Comparison of ENCODE assay signal across 17 cellular contexts in genomic region chr4:158099686-158100085, GRCh38.
DNase-seq lines count a peak whose midpoint lies in the region; FAIRE-seq and TF ChIP-seq lines count a peak whose summit lies in the region.
"Had no signal": no experiment of that assay in that cellular context is flagged by ENCODE, and none has a peak within 500 bp of the region (broad histone marks: within the 10 kb centered on the region; RNA-seq: fewer than 3 reads in every experiment).

No MANE protein-coding gene starts in this region.

- H2AK5ac ChIP-seq in H1 (ENCODE audit: low read depth, low read length) = no peak overlapping the region
- H2AK5ac ChIP-seq in neuronal stem cell (ENCODE audit: low read depth, low read length) = no peak overlapping the region

- no peak for TF ChIP-seq RAD21 in H1 (IDR thresholded peaks at IDR 0.05 in 1 of 2, conservative IDR thresholded peaks at IDR 0.05 in 1 of 2; ENCODE audit: low read depth in 2 of 2, low read length in 2 of 2)

- H3K9me2 ChIP-seq in MM.1S (replicated peaks; ENCODE audit: insufficient read depth, low read length) = no peaks in the 10 kb centered on the region

- H3K4me3 ChIP-seq in MM.1S (ENCODE audit: low read length) (no peak overlapping the region), H1 (ENCODE audit: extremely low read depth in 1 of 4, insufficient read depth in 2 of 4, low read depth in 3 of 4, low read length in 4 of 4) (no peak overlapping the region), neuronal stem cell (ENCODE audit: low read length in 2 of 2) (no peak overlapping the region), Caco-2 (ENCODE audit: low read depth, low read length) (no peak overlapping the region)
- H3K4me3 ChIP-seq: BLaER1 treated with 17β-estradiol and CSF1 and Interleukin-3, amounts not matched to agents 10 nM and 100 nM had no signal

- H4K8ac ChIP-seq in H1 (ENCODE audit: extremely low read depth, insufficient read depth, low read length) (no peak overlapping the region), neuronal stem cell (ENCODE audit: low read depth, low read length) (no peak overlapping the region)

- POLR2A ChIA-PET in H1 (lab: Charles Lee; ENCODE audit: partially characterized antibody) = no interaction called here
- POLR2A ChIA-PET in Caco-2 (lab: Charles Lee) = no interaction called here

- no peaks in the 10 kb centered on the region for H3K9me3 Mint-ChIP-seq in Caco-2 (ENCODE audit: unreplicated experiment)

- no peak overlapping the region for H3K56ac ChIP-seq in H1 (replicated peaks; ENCODE audit: insufficient read length, low read depth, low read length)

- H3K27ac Mint-ChIP-seq in Caco-2 (ENCODE audit: unreplicated experiment) = no peak overlapping the region
- H3K27ac Mint-ChIP-seq: CD4-positive, alpha-beta T cell had no signal

- H2BK20ac ChIP-seq in H1 (ENCODE audit: low read length) = no peak overlapping the region

- H3K9ac ChIP-seq in MM.1S (ENCODE audit: low read length) = no peak overlapping the region
- H3K9ac ChIP-seq in H1 (replicated peaks in 1 of 4; ENCODE audit: extremely low read depth in 1 of 4, low read depth in 3 of 4, low read length in 3 of 4) = no peak overlapping the region
- no peak overlapping the region for H3K9ac ChIP-seq in neuronal stem cell (ENCODE audit: low read depth, low read length, poor library complexity)
- H3K9ac ChIP-seq: BLaER1 treated with 17β-estradiol and CSF1 and Interleukin-3, amounts not matched to agents 10 nM and 100 nM had no signal

- no peak for TF ChIP-seq CTCF in MM.1S (IDR thresholded peaks at IDR 0.05; ENCODE audit: low read length)
- no peak for TF ChIP-seq CTCF in H1 (IDR thresholded peaks at IDR 0.05; ENCODE audit: control extremely low read depth in 1 of 3, insufficient read depth in 1 of 3, low read depth in 1 of 3, low read length in 3 of 3)
- no peak for TF ChIP-seq CTCF in Caco-2 (IDR thresholded peaks at IDR 0.05; ENCODE audit: insufficient read depth in 1 of 2, low read depth in 1 of 2, low read length in 1 of 2, severe bottlenecking in 1 of 2, unreplicated experiment in 1 of 2)

- no peaks in the 10 kb centered on the region for H3K36me3 ChIP-seq in MM.1S (replicated peaks; ENCODE audit: insufficient read depth, low read length)
- no peaks in the 10 kb centered on the region for H3K36me3 ChIP-seq in H1 (ENCODE audit: control insufficient read depth in 2 of 4, insufficient read depth in 4 of 4, low read length in 3 of 4)
- no peaks in the 10 kb centered on the region for H3K36me3 ChIP-seq in neuronal stem cell (replicated peaks in 1 of 2; ENCODE audit: control insufficient read depth in 2 of 2, insufficient read depth in 2 of 2, low read length in 2 of 2)
- H3K36me3 ChIP-seq in Caco-2 (ENCODE audit: control insufficient read depth, insufficient read depth, low read length) = no peaks in the 10 kb centered on the region
- H3K36me3 ChIP-seq: BLaER1 treated with 17β-estradiol and CSF1 and Interleukin-3, amounts not matched to agents 10 nM and 100 nM had no signal

- H3F3A ChIP-seq in MM.1S (ENCODE audit: insufficient read depth, low read length) = no peaks in the 10 kb centered on the region

- H4K91ac ChIP-seq in H1 (replicated peaks; ENCODE audit: insufficient read length, low read length) = no peak overlapping the region
- no peak overlapping the region for H4K91ac ChIP-seq in neuronal stem cell (ENCODE audit: low read depth, low read length, poor library complexity)

- no peak overlapping the region for H3K14ac ChIP-seq in H1 (ENCODE audit: insufficient read length)
- no peak overlapping the region for H3K14ac ChIP-seq in neuronal stem cell (ENCODE audit: low read length)

- no peaks in the 10 kb centered on the region for H3K79me1 ChIP-seq in H1 (ENCODE audit: low read depth, low read length)
- no peaks in the 10 kb centered on the region for H3K79me1 ChIP-seq in neuronal stem cell (ENCODE audit: low read depth, low read length)

- no peaks in the 10 kb centered on the region for H3K36me3 Mint-ChIP-seq in Caco-2 (ENCODE audit: insufficient read depth, unreplicated experiment)

- no peak for TF ChIP-seq POLR2A in H1 (IDR thresholded peaks at IDR 0.05; ENCODE audit: control extremely low read depth in 1 of 2, low read depth in 2 of 2, low read length in 2 of 2)

- no TSS peak for BruUV-seq in Caco-2 (replicated peaks; lab: Mats Ljungman, UMichigan)

- H2BK12ac ChIP-seq in H1 (ENCODE audit: low read depth, low read length) (no peak overlapping the region), neuronal stem cell (ENCODE audit: low read length) (no peak overlapping the region)

- H3K23me2 ChIP-seq in H1 (ENCODE audit: low read depth, low read length) = no peaks in the 10 kb centered on the region

- no peak overlapping the region for H4K5ac ChIP-seq in H1 (ENCODE audit: insufficient read length, low read depth, low read length)

- H4K20me1 ChIP-seq in MM.1S (ENCODE audit: insufficient read depth, low read length) (no peaks in the 10 kb centered on the region), H1 (replicated peaks in 1 of 2; ENCODE audit: control insufficient read depth in 1 of 2, insufficient read depth in 2 of 2, low read length in 2 of 2) (no peaks in the 10 kb centered on the region)
- H4K20me1 ChIP-seq: BLaER1 treated with 17β-estradiol and CSF1 and Interleukin-3, amounts not matched to agents 10 nM and 100 nM had no signal

- H2AFZ ChIP-seq in MM.1S (ENCODE audit: low read length) (peak overlapping the region; percentile 46; the same call in 1 of the 2 replicates), H1 (ENCODE audit: low read length) (peak overlapping the region; percentile 95), neuronal stem cell (ENCODE audit: low read length) (peak overlapping the region; percentile 34)

- no peaks in the 10 kb centered on the region for H3K27me3 Mint-ChIP-seq in Caco-2 (ENCODE audit: insufficient read depth, unreplicated experiment)
- H3K27me3 Mint-ChIP-seq: CD4-positive, alpha-beta T cell had no signal

- CTCF ChIA-PET in H1 (lab: Charles Lee; ENCODE audit: partially characterized antibody) (no interaction called here), Caco-2 (lab: Charles Lee) (no interaction called here)

- H3K27ac ChIP-seq in MM.1S (ENCODE audit: low read length) (no peak overlapping the region), H1 (ENCODE audit: low read depth, low read length) (no peak overlapping the region), neuronal stem cell (replicated peaks; ENCODE audit: low read length) (no peak overlapping the region)
- H3K27ac ChIP-seq: BLaER1 treated with 17β-estradiol and CSF1 and Interleukin-3, amounts not matched to agents 10 nM and 100 nM had no signal

- H3K4me3 Mint-ChIP-seq in Caco-2 (ENCODE audit: unreplicated experiment) = no peak overlapping the region
- H3K4me3 Mint-ChIP-seq: CD4-positive, alpha-beta T cell had no signal

- peak; percentile 33 for DNase-seq in ELF-1 (ENCODE audit: low read depth, low spot score)
- no peak for DNase-seq in MM.1S
- no peak for DNase-seq in H1 (ENCODE audit: low read depth in 1 of 2, low spot score in 2 of 2)
- DNase-seq in neuronal stem cell (ENCODE audit: low spot score) = no peak
- no peak for DNase-seq in Caco-2
- no peak for DNase-seq in mesenteric fat pad (ENCODE audit: low spot score)
- no peak for DNase-seq in CD1c-positive myeloid dendritic cell (ENCODE audit: extremely low spot score)
- DNase-seq in hypothalamus (lab: John Stamatoyannopoulos, UW) = no peak
- DNase-seq: ACHN; CD4-positive, alpha-beta T cell; DMS79; HCEC 1CT had no signal

- TF ChIP-seq EP300 in H1 (IDR thresholded peaks at IDR 0.05; ENCODE audit: borderline replicate concordance in 1 of 2, low read depth in 2 of 2, low read length in 2 of 2) = no peak

- H2BK120ac ChIP-seq in H1 (replicated peaks; ENCODE audit: low read depth, low read length) = no peak overlapping the region
- no peak overlapping the region for H2BK120ac ChIP-seq in neuronal stem cell (ENCODE audit: low read depth, low read length)

- FAIRE-seq in H1 (lab: Jason Lieb, UNC) = no peak
- FAIRE-seq: G401.6, GM12891, GM19239, HTR-8/SVneo had no signal

- no peak overlapping the region for H3K23ac ChIP-seq in H1 (ENCODE audit: insufficient read length)
- no peak overlapping the region for H3K23ac ChIP-seq in neuronal stem cell (ENCODE audit: low read depth, low read length, poor library complexity)

- H3K18ac ChIP-seq in H1 (ENCODE audit: extremely low read depth, low read length) (no peak overlapping the region; the same call in 1 of the 2 replicates), neuronal stem cell (ENCODE audit: low read length) (no peak overlapping the region)

- 79% methylated on average over 4 of the region's 4 CpGs; no CpG with 5 or more reads in 1 of the 2 experiments for WGBS in H1 (ENCODE audit: extremely low coverage in 1 of 2, insufficient coverage in 1 of 2, insufficient read length in 1 of 2, insufficient replicate concordance in 2 of 2, low coverage in 1 of 2, low lambda C conversion rate in 2 of 2, missing lambda C conversion rate in 1 of 2), 2 experiments
- WGBS in neuronal stem cell (ENCODE audit: extremely low coverage in 2 of 2, insufficient read length in 2 of 2, insufficient replicate concordance in 1 of 2), 2 donors = no CpG with 5 or more reads among the region's 4 CpGs

- no peaks in the 10 kb centered on the region for H3K79me2 ChIP-seq in MM.1S (ENCODE audit: low read length)
- no peaks in the 10 kb centered on the region for H3K79me2 ChIP-seq in H1 (ENCODE audit: control insufficient read depth in 1 of 2, insufficient read depth in 2 of 2, low read length in 2 of 2)

- no peak overlapping the region for H3K4ac ChIP-seq in H1 (replicated peaks; ENCODE audit: insufficient read length, low read depth, low read length)
- no peak overlapping the region for H3K4ac ChIP-seq in neuronal stem cell (ENCODE audit: low read length)

- no peaks in the 10 kb centered on the region for H3K4me1 ChIP-seq in MM.1S (ENCODE audit: low read length)
- H3K4me1 ChIP-seq in H1 (replicated peaks in 1 of 4; ENCODE audit: control insufficient read depth in 3 of 4, insufficient read depth in 4 of 4, low read length in 3 of 4) = no peaks in the 10 kb centered on the region; a peak in 1 of 7 replicates
- H3K4me1 ChIP-seq in neuronal stem cell (ENCODE audit: control insufficient read depth in 2 of 2, insufficient read depth in 1 of 2, low read depth in 1 of 2, low read length in 2 of 2) = peaks cover 2% of the 10 kb centered on the region in 2 donors
- H3K4me1 ChIP-seq in Caco-2 = peaks cover 8% of the 10 kb centered on the region

- H3K9me3 ChIP-seq in MM.1S (replicated peaks; ENCODE audit: insufficient read depth, low read length) = no peaks in the 10 kb centered on the region
- no peaks in the 10 kb centered on the region for H3K9me3 ChIP-seq in H1 (ENCODE audit: insufficient read depth in 2 of 2, low read depth in 1 of 2, low read length in 1 of 2)
- H3K9me3 ChIP-seq in neuronal stem cell (replicated peaks in 1 of 2; ENCODE audit: control insufficient read depth in 2 of 2, insufficient read depth in 1 of 2, low read depth in 1 of 2, low read length in 2 of 2) = no peaks in the 10 kb centered on the region
- H3K9me3 ChIP-seq in Caco-2 = no peaks in the 10 kb centered on the region
- H3K9me3 ChIP-seq: BLaER1 treated with 17β-estradiol and CSF1 and Interleukin-3, amounts not matched to agents 10 nM and 100 nM had no signal

- peaks cover 18% of the 10 kb centered on the region for H3K4me1 Mint-ChIP-seq in Caco-2 (ENCODE audit: low read depth, unreplicated experiment)

- no peak overlapping the region for H2BK15ac ChIP-seq in H1 (ENCODE audit: low read length)
- no peak overlapping the region for H2BK15ac ChIP-seq in neuronal stem cell (ENCODE audit: low read length)

- intact Hi-C loops in Caco-2 (cut with micrococcal nuclease; ENCODE audit: unreplicated experiment) = loop anchor here (10.0 kb wide), 1 partner anchor 65 kb away; no protein-coding TSS in a partner anchor

- H2BK5ac ChIP-seq in H1 (ENCODE audit: low read depth, low read length) = no peak overlapping the region
- no peak overlapping the region for H2BK5ac ChIP-seq in neuronal stem cell (ENCODE audit: low read length)

- H3K4me2 ChIP-seq in MM.1S (ENCODE audit: low read depth, low read length) (no peak overlapping the region), H1 (ENCODE audit: insufficient read depth in 1 of 2, low read depth in 2 of 2, low read length in 2 of 2) (no peak overlapping the region), neuronal stem cell (ENCODE audit: insufficient read depth, low read length, poor library complexity, severe bottlenecking) (no peak overlapping the region)
- H3K4me2 ChIP-seq: BLaER1 treated with 17β-estradiol and CSF1 and Interleukin-3, amounts not matched to agents 10 nM and 100 nM had no signal

- H3K27me3 ChIP-seq in MM.1S (replicated peaks; ENCODE audit: insufficient read depth, low read length) (no peaks in the 10 kb centered on the region), H1 (replicated peaks in 1 of 4; ENCODE audit: control insufficient read depth in 3 of 4, extremely low read depth in 1 of 4, insufficient read depth in 3 of 4, low read length in 3 of 4) (no peaks in the 10 kb centered on the region), neuronal stem cell (ENCODE audit: control insufficient read depth in 3 of 3, insufficient read depth in 3 of 3, low read depth in 1 of 3, low read length in 3 of 3) (no peaks in the 10 kb centered on the region), Caco-2 (replicated peaks; ENCODE audit: control insufficient read depth, insufficient read depth, low read length) (no peaks in the 10 kb centered on the region)
- H3K27me3 ChIP-seq: BLaER1 treated with 17β-estradiol and CSF1 and Interleukin-3, amounts not matched to agents 10 nM and 100 nM had no signal

Comparison
In these comparisons a context has a peak if more than half of its experiments do, and no peak if none do; other contexts are left out.
1. H2AFZ ChIP-seq: peak in every context shown above with its lines; median percentile 95 in H1; 46 in MM.1S; 34 in neuronal stem cell.